In genomic region chr2:16142383-16143361, GRCh38 we compare ENCODE assay signal across 13 cellular contexts.
DNase-seq lines count a peak whose midpoint lies in the region; ATAC-seq, FAIRE-seq and TF ChIP-seq lines count a peak whose summit lies in the region.
"Had no signal": no experiment of that assay in that cellular context is flagged by ENCODE, and none has a peak within 500 bp of the region (broad histone marks: within the 10 kb centered on the region; RNA-seq: fewer than 3 reads in every experiment).

No MANE protein-coding gene starts in this region.

- no peak overlapping the region for H3K4me3 Mint-ChIP-seq in activated T-cell treated with anti-CD3 and anti-CD28 coated beads, Interleukin-2, amount 50 U/mL, for 72 hours
- H3K4me3 Mint-ChIP-seq in activated T-cell treated with anti-CD3 and anti-CD28 coated beads, Interleukin-2, amount 50 U/mL, for 24 hours, result no peak overlapping the region
- H3K4me3 Mint-ChIP-seq in T-helper 17 cell, result no peak overlapping the region

- H3K9me3 ChIP-seq in T-helper 17 cell (ENCODE audit: control insufficient read depth, low read length, poor library complexity, severe bottlenecking) (no peaks in the 10 kb centered on the region), HepG2 (ENCODE audit: low read length) (no peaks in the 10 kb centered on the region), upper lobe of right lung (no peaks in the 10 kb centered on the region)
- H3K9me3 ChIP-seq: heart left ventricle, uterus had no signal

- TF ChIP-seq EP300 in HepG2 (IDR thresholded peaks at IDR 0.05; ENCODE audit: low read depth in 2 of 2, low read length in 2 of 2) (no peak), HepG2 (CRISPR knock-in tag; IDR thresholded peaks at IDR 0.05; ENCODE audit: borderline replicate concordance) (no peak)

- H3K36me3 Mint-ChIP-seq in activated T-cell treated with anti-CD3 and anti-CD28 coated beads, Interleukin-2, amount 50 U/mL, for 72 hours (ENCODE audit: insufficient read depth in 2 of 2), result no peaks in the 10 kb centered on the region
- no peaks in the 10 kb centered on the region for H3K36me3 Mint-ChIP-seq in activated T-cell treated with anti-CD3 and anti-CD28 coated beads, Interleukin-2, amount 50 U/mL, for 24 hours (ENCODE audit: low read depth)
- H3K36me3 Mint-ChIP-seq in T-helper 17 cell (ENCODE audit: low read depth), result no peaks in the 10 kb centered on the region

- TF ChIP-seq POLR2A in HepG2 (IDR thresholded peaks at IDR 0.05; ENCODE audit: insufficient read depth in 1 of 2, low read depth in 2 of 2, low read length in 2 of 2), result no peak

- no peaks in the 10 kb centered on the region for H4K20me1 ChIP-seq in HepG2 (ENCODE audit: insufficient read depth, low read length)

- POLR2A ChIA-PET in HepG2 (lab: Yijun Ruan, JAX), result no interaction called here

- no peak for DNase-seq in activated T-cell treated with anti-CD3 and anti-CD28 coated beads, Interleukin-2, amount 50 U/mL, for 72 hours
- no peak for DNase-seq in activated T-cell treated with anti-CD3 and anti-CD28 coated beads, Interleukin-2, amount 50 U/mL, for 24 hours
- DNase-seq in T-helper 17 cell (no peak), HepG2 (ENCODE audit: low spot score) (no peak), upper lobe of right lung (no peak), NCI-H146 treated with DMSO at 0.1 percent for 48 hours (lab: John Stamatoyannopoulos, UW; ENCODE audit: unreplicated experiment) (no peak), EL (no peak)
- DNase-seq: activated naive CD4-positive, alpha-beta T cell treated with anti-CD3 and anti-CD28 coated beads, Interleukin-2, amount 50 U/mL, for 16 hours; heart left ventricle; NCI-H2029; occipital lobe; uterus had no signal

- H3K27ac ChIP-seq in HepG2 (ENCODE audit: extremely low read length, insufficient read depth, low read length), result no peak overlapping the region
- no peak overlapping the region for H3K27ac ChIP-seq in upper lobe of right lung
- H3K27ac ChIP-seq: heart left ventricle, uterus had no signal

- peak; percentile 80 to 81 for ATAC-seq in activated T-cell treated with anti-CD3 and anti-CD28 coated beads, Interleukin-2, amount 50 U/mL, for 72 hours (replicated peaks in 1 of 2)
- ATAC-seq in T-helper 17 cell (peak; percentile 35), HepG2 (peak; percentile 83), upper lobe of right lung (peak; percentile 31), GM21515 (IDR thresholded peaks at IDR 0.05; ENCODE audit: unreplicated experiment) (no peak)
- ATAC-seq: heart left ventricle had no signal

- peaks cover 5% of the 10 kb centered on the region for H3K27me3 Mint-ChIP-seq in activated T-cell treated with anti-CD3 and anti-CD28 coated beads, Interleukin-2, amount 50 U/mL, for 72 hours (ENCODE audit: low read depth)
- peaks cover 4% of the 10 kb centered on the region for H3K27me3 Mint-ChIP-seq in activated T-cell treated with anti-CD3 and anti-CD28 coated beads, Interleukin-2, amount 50 U/mL, for 24 hours
- H3K27me3 Mint-ChIP-seq in T-helper 17 cell, result no peaks in the 10 kb centered on the region

- H3K4me3 ChIP-seq in HepG2 (replicated peaks in 1 of 3; ENCODE audit: insufficient read depth in 1 of 3, low read depth in 2 of 3, low read length in 3 of 3) (no peak overlapping the region), upper lobe of right lung (no peak overlapping the region)
- H3K4me3 ChIP-seq: heart left ventricle, uterus had no signal

- H3K36me3 ChIP-seq in HepG2 (replicated peaks in 1 of 2; ENCODE audit: control insufficient read depth in 1 of 2, insufficient read depth in 2 of 2, low read length in 2 of 2) (no peaks in the 10 kb centered on the region), upper lobe of right lung (no peaks in the 10 kb centered on the region)
- H3K36me3 ChIP-seq: heart left ventricle, uterus had no signal

- intact Hi-C loops in HepG2 (cut with micrococcal nuclease; ENCODE audit: unreplicated experiment) (no loop called here), upper lobe of right lung (cut with DNase I) (no loop called here)

- no peaks in the 10 kb centered on the region for H3K27me3 ChIP-seq in HepG2 (ENCODE audit: control insufficient read depth in 1 of 2, insufficient read depth in 2 of 2, low read length in 2 of 2)
- H3K27me3 ChIP-seq in upper lobe of right lung, result no peaks in the 10 kb centered on the region
- H3K27me3 ChIP-seq: heart left ventricle, uterus had no signal

- FAIRE-seq in HepG2 (lab: Jason Lieb, UNC), result no peak

- H3K4me2 ChIP-seq in HepG2 (ENCODE audit: low read depth, low read length), result no peak overlapping the region

- CTCF ChIA-PET in HepG2 (lab: Yijun Ruan, JAX; ENCODE audit: low intra/inter-chr PET ratio, low total read pairs), result no interaction called here

- 48% methylated on average over 9 of the region's 9 CpGs for whole genome bisulfite sequencing in HepG2 (ENCODE audit: low lambda C conversion rate)

- H3K4me1 ChIP-seq in HepG2 (ENCODE audit: insufficient read depth, low read length), result no peaks in the 10 kb centered on the region
- H3K4me1 ChIP-seq in upper lobe of right lung, result no peaks in the 10 kb centered on the region
- H3K4me1 ChIP-seq: heart left ventricle, uterus had no signal

- TF ChIP-seq RAD21 in HepG2 (CRISPR knock-in tag; IDR thresholded peaks at IDR 0.05), result no peak

- no peak for TF ChIP-seq CTCF in HepG2 (CRISPR knock-in tag; IDR thresholded peaks at IDR 0.05)
- TF ChIP-seq CTCF in upper lobe of right lung (IDR thresholded peaks at IDR 0.05), result no peak

- no peaks in the 10 kb centered on the region for H3K4me1 Mint-ChIP-seq in activated T-cell treated with anti-CD3 and anti-CD28 coated beads, Interleukin-2, amount 50 U/mL, for 72 hours (ENCODE audit: low read depth)
- no peaks in the 10 kb centered on the region for H3K4me1 Mint-ChIP-seq in activated T-cell treated with anti-CD3 and anti-CD28 coated beads, Interleukin-2, amount 50 U/mL, for 24 hours (ENCODE audit: low read depth)
- H3K4me1 Mint-ChIP-seq in T-helper 17 cell, result no peaks in the 10 kb centered on the region

- no peaks in the 10 kb centered on the region for H3K79me2 ChIP-seq in HepG2 (ENCODE audit: insufficient read depth, low read length)

- H2AFZ ChIP-seq in HepG2 (ENCODE audit: low read length), result no peak overlapping the region

- no TSS peak for BruUV-seq in HepG2 (replicated peaks; lab: Mats Ljungman, UMichigan)

- no peaks in the 10 kb centered on the region for H3K9me3 Mint-ChIP-seq in activated T-cell treated with anti-CD3 and anti-CD28 coated beads, Interleukin-2, amount 50 U/mL, for 72 hours
- H3K9me3 Mint-ChIP-seq in activated T-cell treated with anti-CD3 and anti-CD28 coated beads, Interleukin-2, amount 50 U/mL, for 24 hours, result no peaks in the 10 kb centered on the region

- in situ Hi-C loops in HepG2 (cut with HindIII; ENCODE audit: extremely low pct_ligation_motif_present, low pct_unique_long_range_greater_than_20kb), result no loop called here

- H3K9ac ChIP-seq in HepG2 (ENCODE audit: insufficient read depth, low read depth, low read length), result no peak overlapping the region

- no peak overlapping the region for H3K27ac Mint-ChIP-seq in activated T-cell treated with anti-CD3 and anti-CD28 coated beads, Interleukin-2, amount 50 U/mL, for 72 hours
- no peak overlapping the region for H3K27ac Mint-ChIP-seq in activated T-cell treated with anti-CD3 and anti-CD28 coated beads, Interleukin-2, amount 50 U/mL, for 24 hours
- no peak overlapping the region for H3K27ac Mint-ChIP-seq in T-helper 17 cell

TF ChIP-seq in HepG2, 621 proteins besides CTCF, POLR2A, EP300 and RAD21:
- 0 out of 2 replicates have a peak, but pooled peaks have one; percentile 16 for TF ChIP-seq SALL1 (CRISPR knock-in tag; IDR thresholded peaks at IDR 0.05)
- no peak for TF ChIP-seq SNAPC5 (CRISPR knock-in tag; IDR thresholded peaks at IDR 0.05; ENCODE audit: borderline replicate concordance)
TF ChIP-seq in HepG2: peak in this region for 1.
